Comparison of ENCODE assay signal across 9 cellular contexts in the genomic region with DNA sequence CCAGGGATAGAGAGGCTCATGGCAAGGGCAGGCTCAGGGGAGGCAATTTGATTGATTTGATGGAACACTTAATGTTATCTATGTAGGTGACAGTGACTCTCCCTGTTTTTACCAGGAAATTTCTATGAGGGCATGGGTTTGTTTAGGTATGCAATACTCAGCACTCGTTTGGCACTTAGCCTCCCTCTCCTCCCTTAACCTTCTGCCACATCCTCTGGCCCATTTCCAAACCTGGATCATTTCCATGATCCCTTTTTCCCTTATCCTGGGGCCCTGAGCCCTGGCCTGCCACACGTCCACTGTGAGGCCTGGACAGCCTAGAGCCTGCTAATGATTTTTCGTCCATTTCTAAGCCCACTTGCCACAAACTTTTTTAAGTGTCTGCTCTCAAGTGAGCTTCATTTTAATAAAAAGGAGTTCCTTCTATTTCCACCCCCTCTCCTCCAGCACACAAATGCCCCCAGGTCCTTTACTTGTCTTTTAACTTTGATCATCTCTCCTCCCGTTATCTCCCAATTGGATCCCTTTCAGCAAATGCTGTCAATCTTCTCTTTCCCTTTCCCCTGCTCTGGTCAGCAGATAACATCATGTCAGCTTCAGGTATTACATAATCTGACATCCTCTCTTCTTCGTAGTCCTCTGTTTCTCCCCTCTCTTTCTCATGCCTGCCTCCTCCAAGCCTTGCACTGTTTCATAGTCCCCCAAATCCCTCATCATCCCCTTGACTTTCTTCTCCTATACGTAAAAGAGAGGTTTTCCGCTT. TPM values are rescaled to one million over a fixed set of nuclear protein-coding genes. Genes with fewer than 3 reads are reported as not detected.
DNase-seq lines count a peak whose midpoint lies in the region; ATAC-seq and TF ChIP-seq lines count a peak whose summit lies in the region.
"Had no signal": no experiment of that assay in that cellular context is flagged by ENCODE, and none has a peak within 500 bp of the region (broad histone marks: within the 10 kb centered on the region; RNA-seq: fewer than 3 reads in every experiment).

No MANE protein-coding gene starts in this region.

- intact Hi-C loops in vagina (cut with DNase I) (no loop called here), Caco-2 (cut with micrococcal nuclease; ENCODE audit: unreplicated experiment) (loop anchor here (5.0 kb wide), 1 partner anchor 40 kb away; the partner anchor contains the start of gene GADD45A)

- POLR2A ChIA-PET in Caco-2 (lab: Charles Lee), result no interaction called here

- ATAC-seq in activated T-helper 17 cell treated with anti-CD3 and anti-CD28 coated beads, Interleukin-2, amount 50 U/mL, for 72 hours (replicated peaks), result peak; percentile 18
- no peak for ATAC-seq in HG02884 (IDR thresholded peaks at IDR 0.05; ENCODE audit: unreplicated experiment)

- no TSS peak for BruUV-seq in Caco-2 (replicated peaks; lab: Mats Ljungman, UMichigan)

- CTCF ChIA-PET in Caco-2 (lab: Charles Lee), result no interaction called here

- no peaks in the 10 kb centered on the region for H3K79me2 ChIP-seq in hepatocyte

- no peaks in the 10 kb centered on the region for H4K20me1 ChIP-seq in hepatocyte (ENCODE audit: insufficient read depth, poor library complexity, severe bottlenecking)

- peaks cover 45% of the 10 kb centered on the region for H3K4me1 ChIP-seq in hepatocyte (ENCODE audit: insufficient read depth)
- H3K4me1 ChIP-seq in vagina, result peaks cover 26% of the 10 kb centered on the region
- H3K4me1 ChIP-seq in Caco-2, result peaks cover 74% of the 10 kb centered on the region

- H3K27ac ChIP-seq in hepatocyte (peak overlapping the region; percentile 81), vagina (peak overlapping the region; percentile 63)

- H3K27me3 ChIP-seq in hepatocyte (no peaks in the 10 kb centered on the region), vagina (no peaks in the 10 kb centered on the region), Caco-2 (replicated peaks; ENCODE audit: control insufficient read depth, insufficient read depth, low read length) (no peaks in the 10 kb centered on the region)

- DNase-seq in NCI-H748 (lab: John Stamatoyannopoulos, UW; ENCODE audit: unreplicated experiment) (peak; percentile 26), NCI-H748 treated with DMSO at 0.1 percent for 48 hours (lab: John Stamatoyannopoulos, UW) (no peak), hepatocyte (ENCODE audit: low spot score) (peak; percentile 40), vagina (ENCODE audit: extremely low spot score in 2 of 2) (no peak), Caco-2 (no peak), NCI-H187 (lab: John Stamatoyannopoulos, UW) (no peak)
- DNase-seq: RPMI8226 had no signal

- H3K27me3 Mint-ChIP-seq in activated T-helper 17 cell treated with anti-CD3 and anti-CD28 coated beads, Interleukin-2, amount 50 U/mL, for 72 hours, result no peaks in the 10 kb centered on the region
- H3K27me3 Mint-ChIP-seq in Caco-2 (ENCODE audit: insufficient read depth, unreplicated experiment), result no peaks in the 10 kb centered on the region

- TF ChIP-seq CTCF in hepatocyte (IDR thresholded peaks at IDR 0.05; ENCODE audit: poor library complexity) (no peak), vagina (IDR thresholded peaks at IDR 0.05) (no peak), Caco-2 (IDR thresholded peaks at IDR 0.05; ENCODE audit: insufficient read depth in 1 of 2, low read depth in 1 of 2, low read length in 1 of 2, severe bottlenecking in 1 of 2, unreplicated experiment in 1 of 2) (no peak)

- TF ChIP-seq POLR2A in vagina (IDR thresholded peaks at IDR 0.05), result no peak

- peak overlapping the region; percentile 12 for H3K4me2 ChIP-seq in hepatocyte

- no peak overlapping the region for H3K27ac Mint-ChIP-seq in activated T-helper 17 cell treated with anti-CD3 and anti-CD28 coated beads, Interleukin-2, amount 50 U/mL, for 72 hours
- H3K27ac Mint-ChIP-seq in Caco-2 (ENCODE audit: unreplicated experiment), result no peak overlapping the region

- H2AFZ ChIP-seq in hepatocyte, result no peak overlapping the region

- H3K9me2 ChIP-seq in hepatocyte (replicated peaks; ENCODE audit: insufficient read depth), result no peaks in the 10 kb centered on the region

- H3K9me3 Mint-ChIP-seq in activated T-helper 17 cell treated with anti-CD3 and anti-CD28 coated beads, Interleukin-2, amount 50 U/mL, for 72 hours, result no peaks in the 10 kb centered on the region
- no peaks in the 10 kb centered on the region for H3K9me3 Mint-ChIP-seq in Caco-2 (ENCODE audit: unreplicated experiment)

- H3K36me3 ChIP-seq in hepatocyte (replicated peaks; ENCODE audit: insufficient read depth, low read depth) (no peaks in the 10 kb centered on the region), vagina (no peaks in the 10 kb centered on the region), Caco-2 (ENCODE audit: control insufficient read depth, insufficient read depth, low read length) (no peaks in the 10 kb centered on the region)

- no peaks in the 10 kb centered on the region for H3K9me3 ChIP-seq in hepatocyte (ENCODE audit: low read depth)
- H3K9me3 ChIP-seq in vagina, result no peaks in the 10 kb centered on the region
- no peaks in the 10 kb centered on the region; the same call in 1 of the 2 replicates for H3K9me3 ChIP-seq in Caco-2

- no peaks in the 10 kb centered on the region for H3K36me3 Mint-ChIP-seq in activated T-helper 17 cell treated with anti-CD3 and anti-CD28 coated beads, Interleukin-2, amount 50 U/mL, for 72 hours (ENCODE audit: low read depth)
- H3K36me3 Mint-ChIP-seq in Caco-2 (ENCODE audit: insufficient read depth, unreplicated experiment), result no peaks in the 10 kb centered on the region

- WGBS in hepatocyte (ENCODE audit: low lambda C conversion rate, missing lambda C conversion rate), result 56% methylated on average over 7 of the region's 7 CpGs

- H3K4me3 ChIP-seq in hepatocyte (no peak overlapping the region), vagina (no peak overlapping the region), Caco-2 (ENCODE audit: low read depth, low read length) (no peak overlapping the region)

- H3K4me3 Mint-ChIP-seq in activated T-helper 17 cell treated with anti-CD3 and anti-CD28 coated beads, Interleukin-2, amount 50 U/mL, for 72 hours, result no peak overlapping the region
- no peak overlapping the region for H3K4me3 Mint-ChIP-seq in Caco-2 (ENCODE audit: unreplicated experiment)

- H3K4me1 Mint-ChIP-seq in activated T-helper 17 cell treated with anti-CD3 and anti-CD28 coated beads, Interleukin-2, amount 50 U/mL, for 72 hours, result no peaks in the 10 kb centered on the region
- H3K4me1 Mint-ChIP-seq in Caco-2 (ENCODE audit: low read depth, unreplicated experiment), result peaks cover 10% of the 10 kb centered on the region

RNA-seq across cellular contexts. Expression of gene GADD45A, which starts 37.8 kb away (rescaled TPM):
- 10 to 100 TPM; 70.9 to 83.8 TPM for total RNA-seq in activated T-helper 17 cell treated with anti-CD3 and anti-CD28 coated beads, Interleukin-2, amount 50 U/mL, for 72 hours
- 90.5 and 93.1 TPM in 2 replicates for total RNA-seq in hepatocyte
- polyA plus RNA-seq in hepatocyte, result 175 and 178 TPM in 2 replicates
- total RNA-seq in vagina, result 44.4 TPM
- total RNA-seq in Caco-2 (2022), result 58.6 and 59.0 TPM in 2 replicates

Comparison
In these comparisons a context has a peak if more than half of its experiments do, and no peak if none do; other contexts are left out.
1. DNase-seq: peak in NCI-H748 (single experiment) and hepatocyte (single experiment); none in NCI-H748 treated with DMSO at 0.1 percent for 48 hours (single experiment), vagina (0 of 2), Caco-2 (0 of 2) and NCI-H187 (0 of 2).